ENCODE assay signal across 8 cellular contexts in genomic region chr22:44975444-44976262, GRCh38.
DNase-seq lines count a peak whose midpoint lies in the region; ATAC-seq lines count a peak whose summit lies in the region.

No MANE protein-coding gene starts in this region.

- DNase-seq in EH (ENCODE audit: low read depth) (peak; percentile 82), HuH-7.5 (ENCODE audit: low spot score) (peak; percentile 81), T-helper 9 cell (peak; percentile 14), brain pericyte (ENCODE audit: low read depth, low spot score) (peak; percentile 7), iPS-NIHi7 (ENCODE audit: extremely low spot score) (peak; percentile 98)
- peak; percentile 85 for DNase-seq in stimulated activated CD4-positive, alpha-beta T cell treated with anti-CD3 and anti-CD28 coated beads, Interleukin-15, amount 100 ng/mL, for 24 hours

- ATAC-seq in HG02840 (IDR thresholded peaks at IDR 0.05; ENCODE audit: low FRiP score, unreplicated experiment): no peak
- no peak for ATAC-seq in GM21515 (IDR thresholded peaks at IDR 0.05; ENCODE audit: unreplicated experiment)

Comparison
In these comparisons a context has a peak if more than half of its experiments do, and no peak if none do; other contexts are left out.
1. DNase-seq: peak in every context shown above with its lines; median percentile 98 in iPS-NIHi7; 85 in stimulated activated CD4-positive, alpha-beta T cell treated with anti-CD3 and anti-CD28 coated beads, Interleukin-15, amount 100 ng/mL, for 24 hours; 82 in EH; 81 in HuH-7.5; 14 in T-helper 9 cell; 7 in brain pericyte.